Comparison of ENCODE assay signal across 1 cellular context in the genomic region with DNA sequence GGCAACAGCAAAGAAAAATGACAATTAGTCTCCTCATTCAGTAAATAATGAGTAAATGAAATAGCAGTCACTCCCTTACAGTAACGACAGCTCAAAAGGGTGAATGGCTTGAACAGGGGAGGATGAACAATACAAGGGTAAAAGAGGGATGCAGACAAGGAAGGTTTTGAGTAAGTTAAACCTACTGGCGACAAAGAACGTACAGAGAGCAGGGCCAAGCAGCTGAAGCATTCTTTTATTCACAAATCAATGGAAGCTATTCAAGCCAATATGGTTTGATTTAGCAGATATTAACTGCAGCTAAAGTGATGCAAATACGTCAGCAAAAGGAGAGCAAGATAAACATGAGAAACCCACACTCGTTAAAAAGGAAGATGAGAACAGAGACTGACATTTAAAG.
TF ChIP-seq lines count a peak whose summit lies in the region.

No MANE protein-coding gene starts in this region.

TF ChIP-seq in SK-N-SH treated with all-trans-retinoic acid at 6 μM for 48 hours, 23 proteins besides CTCF, POLR2A, EP300 and RAD21 (continued from another document):
- TF ChIP-seq, protein P1, sequence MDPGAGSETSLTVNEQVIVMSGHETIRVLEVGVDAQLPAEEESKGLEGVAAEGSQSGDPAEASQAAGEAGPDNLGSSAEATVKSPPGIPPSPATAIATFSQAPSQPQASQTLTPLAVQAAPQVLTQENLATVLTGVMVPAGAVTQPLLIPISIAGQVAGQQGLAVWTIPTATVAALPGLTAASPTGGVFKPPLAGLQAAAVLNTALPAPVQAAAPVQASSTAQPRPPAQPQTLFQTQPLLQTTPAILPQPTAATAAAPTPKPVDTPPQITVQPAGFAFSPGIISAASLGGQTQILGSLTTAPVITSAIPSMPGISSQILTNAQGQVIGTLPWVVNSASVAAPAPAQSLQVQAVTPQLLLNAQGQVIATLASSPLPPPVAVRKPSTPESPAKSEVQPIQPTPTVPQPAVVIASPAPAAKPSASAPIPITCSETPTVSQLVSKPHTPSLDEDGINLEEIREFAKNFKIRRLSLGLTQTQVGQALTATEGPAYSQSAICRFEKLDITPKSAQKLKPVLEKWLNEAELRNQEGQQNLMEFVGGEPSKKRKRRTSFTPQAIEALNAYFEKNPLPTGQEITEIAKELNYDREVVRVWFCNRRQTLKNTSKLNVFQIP (CRISPR knock-in tag; IDR thresholded peaks at IDR 0.05; ENCODE audit: borderline replicate concordance, low read depth) = no peak
- no peak for TF ChIP-seq SNAI2 (CRISPR knock-in tag; IDR thresholded peaks at IDR 0.05)
